Comparison of ENCODE assay signal across 9 cellular contexts in genomic region chr12:12007001-12007712, GRCh38.
DNase-seq lines count a peak whose midpoint lies in the region; ATAC-seq and TF ChIP-seq lines count a peak whose summit lies in the region.
"Had no signal": no experiment of that assay in that cellular context is flagged by ENCODE, and none has a peak within 500 bp of the region (broad histone marks: within the 10 kb centered on the region; RNA-seq: fewer than 3 reads in every experiment).

No MANE protein-coding gene starts in this region.

- H3K27me3 Mint-ChIP-seq in activated T-helper 17 cell treated with anti-CD3 and anti-CD28 coated beads, Interleukin-2, amount 50 U/mL, for 72 hours: no peaks in the 10 kb centered on the region

- no peaks in the 10 kb centered on the region for H3K9me2 ChIP-seq in DOHH2 (replicated peaks; ENCODE audit: control insufficient read depth, low read length)
- no peaks in the 10 kb centered on the region for H3K9me2 ChIP-seq in PC-3 (replicated peaks; ENCODE audit: low read length)

- POLR2A ChIA-PET in PC-3 (lab: Charles Lee; ENCODE audit: unreplicated experiment): no interaction called here

- H3K4me1 Mint-ChIP-seq in activated T-helper 17 cell treated with anti-CD3 and anti-CD28 coated beads, Interleukin-2, amount 50 U/mL, for 72 hours: peaks cover 51% of the 10 kb centered on the region

- TF ChIP-seq CTCF in DOHH2 (IDR thresholded peaks at IDR 0.05; ENCODE audit: low read depth, low read length, poor library complexity, severe bottlenecking) (no peak), PC-3 (conservative IDR thresholded peaks at IDR 0.05; ENCODE audit: low read depth, low read length) (no peak)

- ATAC-seq in PC-3 (peak; percentile 10), HG02798 (IDR thresholded peaks at IDR 0.05; ENCODE audit: poor library complexity, unreplicated experiment) (no peak)
- peak; percentile 59 for ATAC-seq in activated T-helper 17 cell treated with anti-CD3 and anti-CD28 coated beads, Interleukin-2, amount 50 U/mL, for 72 hours (replicated peaks)

- peak overlapping the region; percentile 92 for H3K4me3 Mint-ChIP-seq in activated T-helper 17 cell treated with anti-CD3 and anti-CD28 coated beads, Interleukin-2, amount 50 U/mL, for 72 hours

- no peak overlapping the region for H2AFZ ChIP-seq in PC-3 (ENCODE audit: low read length)

- intact Hi-C loops in PC-3 (cut with micrococcal nuclease): no loop called here

- peak overlapping the region; percentile 27; the same call in 1 of the 2 replicates for H3K4me3 ChIP-seq in DOHH2 (ENCODE audit: low read length)
- H3K4me3 ChIP-seq in PC-3 (ENCODE audit: low read length): no peak overlapping the region

- H3K9me3 Mint-ChIP-seq in activated T-helper 17 cell treated with anti-CD3 and anti-CD28 coated beads, Interleukin-2, amount 50 U/mL, for 72 hours: no peaks in the 10 kb centered on the region

- H3K27me3 ChIP-seq in DOHH2 (ENCODE audit: control insufficient read depth, low read length) (no peaks in the 10 kb centered on the region; the same call in 1 of the 2 replicates), PC-3 (ENCODE audit: low read length) (no peaks in the 10 kb centered on the region)

- no TSS peak for BruUV-seq in PC-3 (replicated peaks; lab: Mats Ljungman, UMichigan)

- H3K36me3 ChIP-seq in DOHH2 (ENCODE audit: control insufficient read depth, low read length): no peaks in the 10 kb centered on the region
- H3K36me3 ChIP-seq in PC-3 (ENCODE audit: low read depth, low read length): no peaks in the 10 kb centered on the region

- H3K36me3 Mint-ChIP-seq in activated T-helper 17 cell treated with anti-CD3 and anti-CD28 coated beads, Interleukin-2, amount 50 U/mL, for 72 hours (ENCODE audit: low read depth): peaks cover 53% of the 10 kb centered on the region

- H3K27ac Mint-ChIP-seq in activated T-helper 17 cell treated with anti-CD3 and anti-CD28 coated beads, Interleukin-2, amount 50 U/mL, for 72 hours: peak overlapping the region; percentile 100

- H3K27ac ChIP-seq in DOHH2 (ENCODE audit: low read depth, low read length) (no peak overlapping the region), PC-3 (ENCODE audit: low read length) (peak overlapping the region; percentile 83)

- H4K20me1 ChIP-seq in DOHH2 (ENCODE audit: control insufficient read depth, insufficient read depth, low read depth, low read length) (no peaks in the 10 kb centered on the region), PC-3 (ENCODE audit: low read length) (no peaks in the 10 kb centered on the region)

- H3F3A ChIP-seq in DOHH2 (ENCODE audit: control insufficient read depth, insufficient read depth) (peaks cover 5% of the 10 kb centered on the region; the same call in 1 of the 2 replicates), PC-3 (ENCODE audit: low read length, unreplicated experiment) (no peaks in the 10 kb centered on the region)

- H3K9ac ChIP-seq in PC-3 (ENCODE audit: low read length): peak overlapping the region; percentile 21; the same call in 1 of the 2 replicates

- H3K4me2 ChIP-seq in DOHH2 (ENCODE audit: low read length): peak overlapping the region; percentile 76
- peak overlapping the region; percentile 21; the same call in 1 of the 2 replicates for H3K4me2 ChIP-seq in PC-3 (ENCODE audit: low read length)

- H3K4me1 ChIP-seq in DOHH2 (ENCODE audit: control insufficient read depth, low read length): peaks cover 51% of the 10 kb centered on the region
- peaks cover 47% of the 10 kb centered on the region for H3K4me1 ChIP-seq in PC-3 (ENCODE audit: insufficient read depth, low read length)

- no peaks in the 10 kb centered on the region for H3K9me3 ChIP-seq in DOHH2 (ENCODE audit: control insufficient read depth, insufficient read depth, low read length)
- H3K9me3 ChIP-seq in PC-3 (ENCODE audit: low read length): no peaks in the 10 kb centered on the region

- H3K79me2 ChIP-seq in DOHH2 (ENCODE audit: control insufficient read depth, low read length): no peaks in the 10 kb centered on the region
- H3K79me2 ChIP-seq in PC-3 (ENCODE audit: low read length): no peaks in the 10 kb centered on the region

- CTCF ChIA-PET in PC-3 (lab: Charles Lee): no interaction called here

- peak; percentile 64 for DNase-seq in PC-3
- DNase-seq in stimulated activated CD4-positive, alpha-beta T cell treated with anti-CD3 and anti-CD28 coated beads, Interleukin-12 subunit alpha, Interleukin-12 subunit beta, amount 100 ng/mL, for 24 hours (ENCODE audit: low read depth in 2 of 2): peak; percentile 60 to 79
- DNase-seq in NAMALWA (ENCODE audit: low spot score): no peak
- no peak for DNase-seq in amygdala (lab: John Stamatoyannopoulos, UW)
- no peak for DNase-seq in amniotic stem cell (lab: John Stamatoyannopoulos, UW)
- DNase-seq: Kasumi-1 had no signal

Comparison
In these comparisons a context has a peak if more than half of its experiments do, and no peak if none do; other contexts are left out.
1. DNase-seq: peak in PC-3 (single experiment) and stimulated activated CD4-positive, alpha-beta T cell treated with anti-CD3 and anti-CD28 coated beads, Interleukin-12 subunit alpha, Interleukin-12 subunit beta, amount 100 ng/mL, for 24 hours (2 of 2); none in NAMALWA (single experiment), amygdala (0 of 56) and amniotic stem cell (single experiment).